1 cellular context compared by ENCODE assay signal in genomic region chr9:99819484-99820329, GRCh38.
A peak's percentile ranks its signal among the peaks of the same experiment; 100 is the strongest.
TF ChIP-seq lines count a peak whose summit lies in the region.

No MANE protein-coding gene starts in this region.

TF ChIP-seq in K562, 482 proteins besides CTCF, POLR2A, EP300 and RAD21 (continued from another document and continues in another):
- TF ChIP-seq BRD9 (IDR thresholded peaks at IDR 0.05; ENCODE audit: low read depth, partially characterized antibody) (no peak), NR3C1 (CRISPR knock-in tag; IDR thresholded peaks at IDR 0.05) (no peak), KLF1 (tag; IDR thresholded peaks at IDR 0.05) (peak; percentile 66; the same call in 1 of the 2 replicates), SAP30 (IDR thresholded peaks at IDR 0.05; ENCODE audit: borderline replicate concordance, insufficient read depth, low read depth, low read length, poor library complexity, severe bottlenecking) (peak; percentile 91), MECOM (CRISPR knock-in tag; IDR thresholded peaks at IDR 0.05) (no peak), ASH1L (IDR thresholded peaks at IDR 0.05; ENCODE audit: borderline replicate concordance, low read depth, partially characterized antibody) (no peak), ZNF197 (CRISPR knock-in tag; IDR thresholded peaks at IDR 0.05; ENCODE audit: low read depth) (peak; percentile 82; the same call in 1 of the 2 replicates), ZFX (CRISPR knock-in tag; IDR thresholded peaks at IDR 0.05) (peak; percentile 99), SIN3B (IDR thresholded peaks at IDR 0.05; ENCODE audit: low read depth) (peak; percentile 26; the same call in 1 of the 2 replicates), ESRRB (CRISPR knock-in tag; IDR thresholded peaks at IDR 0.05; ENCODE audit: borderline replicate concordance) (no peak), HNRNPL (IDR thresholded peaks at IDR 0.05; ENCODE audit: low read depth, low read length) (peak; percentile 46; the same call in 1 of the 2 replicates), CTCFL (IDR thresholded peaks at IDR 0.05; ENCODE audit: borderline replicate concordance, insufficient read depth, low read depth, low read length, poor library complexity, severe bottlenecking) (peak; percentile 51), PML (IDR thresholded peaks at IDR 0.05; ENCODE audit: low read length) (no peak; the same call in none of the 2 replicates), HIVEP1 (CRISPR knock-in tag; IDR thresholded peaks at IDR 0.05) (peak; percentile 88), COPS2 (conservative IDR thresholded peaks at IDR 0.05) (no peak), MEF2D (tag; conservative IDR thresholded peaks at IDR 0.05; ENCODE audit: low read depth) (peak; percentile 93), IFI16 (CRISPR knock-in tag; IDR thresholded peaks at IDR 0.05) (no peak), HES1 (IDR thresholded peaks at IDR 0.05; ENCODE audit: low read depth) (peak; percentile 80), GATAD2B (IDR thresholded peaks at IDR 0.05; ENCODE audit: borderline replicate concordance) (peak; percentile 2; the same call in 1 of the 2 replicates), E2F8 (IDR thresholded peaks at IDR 0.05; ENCODE audit: low read depth, partially characterized antibody) (no peak), SREBF1 (IDR thresholded peaks at IDR 0.05; ENCODE audit: borderline replicate concordance, low read depth, low read length) (no peak), GTF2E2 (tag; IDR thresholded peaks at IDR 0.05) (peak; percentile 94), FOXK2 (conservative IDR thresholded peaks at IDR 0.05 in 1 of 2, IDR thresholded peaks at IDR 0.05 in 1 of 2; ENCODE audit: low read depth in 2 of 2) (peak; percentile 72 to 84), MAZ (CRISPR knock-in tag; conservative IDR thresholded peaks at IDR 0.05 in 1 of 2, IDR thresholded peaks at IDR 0.05 in 1 of 2) (peak; percentile 92 to 97), ARID2 (IDR thresholded peaks at IDR 0.05) (no peak), MXI1 (IDR thresholded peaks at IDR 0.05; ENCODE audit: low read depth, low read length) (peak; percentile 50; the same call in 1 of the 2 replicates), RBM39 (optimal IDR thresholded peaks at IDR 0.05; ENCODE audit: low read depth, low read length) (no peak), ZNF518B (CRISPR knock-in tag; IDR thresholded peaks at IDR 0.05) (no peak), NFRKB (IDR thresholded peaks at IDR 0.05; ENCODE audit: low read depth) (peak; percentile 52; the same call in 1 of the 2 replicates), SMC3 (conservative IDR thresholded peaks at IDR 0.05; ENCODE audit: insufficient read depth, low read depth, low read length) (no peak), CTBP1 (IDR thresholded peaks at IDR 0.05; ENCODE audit: borderline replicate concordance) (peak; percentile 82), CSDE1 (IDR thresholded peaks at IDR 0.05) (peak in 1 of 2 experiments; percentile 15; a peak in 2 of 4 replicates), DIDO1 (tag; IDR thresholded peaks at IDR 0.05; ENCODE audit: low read depth) (no peak), GABPB2 (CRISPR knock-in tag; conservative IDR thresholded peaks at IDR 0.05) (no peak), CXXC5 (CRISPR knock-in tag; IDR thresholded peaks at IDR 0.05) (peak; percentile 94), PHB2 (IDR thresholded peaks at IDR 0.05; ENCODE audit: low read depth) (no peak), TAF1 (IDR thresholded peaks at IDR 0.05; ENCODE audit: control insufficient read depth, extremely low read depth, insufficient read depth, low read length, severe bottlenecking) (peak; percentile 52), SRSF7 (optimal IDR thresholded peaks at IDR 0.05; ENCODE audit: low read depth, low read length) (no peak), TFAM (CRISPR knock-in tag; conservative IDR thresholded peaks at IDR 0.05) (no peak), MYC (IDR thresholded peaks at IDR 0.05; ENCODE audit: low read depth, low read length) (peak; percentile 92), MYC (CRISPR knock-in tag; IDR thresholded peaks at IDR 0.05; ENCODE audit: borderline replicate concordance, low read depth) (no peak), BCLAF1 (IDR thresholded peaks at IDR 0.05; ENCODE audit: borderline replicate concordance in 1 of 2, control insufficient read depth in 1 of 2, low read depth in 2 of 2, low read length in 1 of 2) (0 out of 4 replicates have a peak, but pooled peaks of 1 of the 2 experiments have one; percentile 31), ETV5 (CRISPR knock-in tag; IDR thresholded peaks at IDR 0.05; ENCODE audit: low read depth) (peak; percentile 51; the same call in 1 of the 2 replicates)
- TF ChIP-seq, protein P1, sequence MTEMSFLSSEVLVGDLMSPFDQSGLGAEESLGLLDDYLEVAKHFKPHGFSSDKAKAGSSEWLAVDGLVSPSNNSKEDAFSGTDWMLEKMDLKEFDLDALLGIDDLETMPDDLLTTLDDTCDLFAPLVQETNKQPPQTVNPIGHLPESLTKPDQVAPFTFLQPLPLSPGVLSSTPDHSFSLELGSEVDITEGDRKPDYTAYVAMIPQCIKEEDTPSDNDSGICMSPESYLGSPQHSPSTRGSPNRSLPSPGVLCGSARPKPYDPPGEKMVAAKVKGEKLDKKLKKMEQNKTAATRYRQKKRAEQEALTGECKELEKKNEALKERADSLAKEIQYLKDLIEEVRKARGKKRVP (CRISPR knock-in tag; IDR thresholded peaks at IDR 0.05): 0 out of 2 replicates have a peak, but pooled peaks have one; percentile 12
- TF ChIP-seq, protein P2, sequence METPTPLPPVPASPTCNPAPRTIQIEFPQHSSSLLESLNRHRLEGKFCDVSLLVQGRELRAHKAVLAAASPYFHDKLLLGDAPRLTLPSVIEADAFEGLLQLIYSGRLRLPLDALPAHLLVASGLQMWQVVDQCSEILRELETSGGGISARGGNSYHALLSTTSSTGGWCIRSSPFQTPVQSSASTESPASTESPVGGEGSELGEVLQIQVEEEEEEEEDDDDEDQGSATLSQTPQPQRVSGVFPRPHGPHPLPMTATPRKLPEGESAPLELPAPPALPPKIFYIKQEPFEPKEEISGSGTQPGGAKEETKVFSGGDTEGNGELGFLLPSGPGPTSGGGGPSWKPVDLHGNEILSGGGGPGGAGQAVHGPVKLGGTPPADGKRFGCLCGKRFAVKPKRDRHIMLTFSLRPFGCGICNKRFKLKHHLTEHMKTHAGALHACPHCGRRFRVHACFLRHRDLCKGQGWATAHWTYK (CRISPR knock-in tag; IDR thresholded peaks at IDR 0.05): peak; percentile 92; the same call in 1 of the 2 replicates
- TF ChIP-seq, protein P3, sequence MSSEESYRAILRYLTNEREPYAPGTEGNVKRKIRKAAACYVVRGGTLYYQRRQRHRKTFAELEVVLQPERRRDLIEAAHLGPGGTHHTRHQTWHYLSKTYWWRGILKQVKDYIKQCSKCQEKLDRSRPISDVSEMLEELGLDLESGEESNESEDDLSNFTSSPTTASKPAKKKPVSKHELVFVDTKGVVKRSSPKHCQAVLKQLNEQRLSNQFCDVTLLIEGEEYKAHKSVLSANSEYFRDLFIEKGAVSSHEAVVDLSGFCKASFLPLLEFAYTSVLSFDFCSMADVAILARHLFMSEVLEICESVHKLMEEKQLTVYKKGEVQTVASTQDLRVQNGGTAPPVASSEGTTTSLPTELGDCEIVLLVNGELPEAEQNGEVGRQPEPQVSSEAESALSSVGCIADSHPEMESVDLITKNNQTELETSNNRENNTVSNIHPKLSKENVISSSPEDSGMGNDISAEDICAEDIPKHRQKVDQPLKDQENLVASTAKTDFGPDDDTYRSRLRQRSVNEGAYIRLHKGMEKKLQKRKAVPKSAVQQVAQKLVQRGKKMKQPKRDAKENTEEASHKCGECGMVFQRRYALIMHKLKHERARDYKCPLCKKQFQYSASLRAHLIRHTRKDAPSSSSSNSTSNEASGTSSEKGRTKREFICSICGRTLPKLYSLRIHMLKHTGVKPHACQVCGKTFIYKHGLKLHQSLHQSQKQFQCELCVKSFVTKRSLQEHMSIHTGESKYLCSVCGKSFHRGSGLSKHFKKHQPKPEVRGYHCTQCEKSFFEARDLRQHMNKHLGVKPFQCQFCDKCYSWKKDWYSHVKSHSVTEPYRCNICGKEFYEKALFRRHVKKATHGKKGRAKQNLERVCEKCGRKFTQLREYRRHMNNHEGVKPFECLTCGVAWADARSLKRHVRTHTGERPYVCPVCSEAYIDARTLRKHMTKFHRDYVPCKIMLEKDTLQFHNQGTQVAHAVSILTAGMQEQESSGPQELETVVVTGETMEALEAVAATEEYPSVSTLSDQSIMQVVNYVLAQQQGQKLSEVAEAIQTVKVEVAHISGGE (CRISPR knock-in tag; IDR thresholded peaks at IDR 0.05): peak; percentile 83 to 95 (median 89); a peak in 5 of 6 replicates
